ENCODE assay signal across 19 cellular contexts in the genomic region with DNA sequence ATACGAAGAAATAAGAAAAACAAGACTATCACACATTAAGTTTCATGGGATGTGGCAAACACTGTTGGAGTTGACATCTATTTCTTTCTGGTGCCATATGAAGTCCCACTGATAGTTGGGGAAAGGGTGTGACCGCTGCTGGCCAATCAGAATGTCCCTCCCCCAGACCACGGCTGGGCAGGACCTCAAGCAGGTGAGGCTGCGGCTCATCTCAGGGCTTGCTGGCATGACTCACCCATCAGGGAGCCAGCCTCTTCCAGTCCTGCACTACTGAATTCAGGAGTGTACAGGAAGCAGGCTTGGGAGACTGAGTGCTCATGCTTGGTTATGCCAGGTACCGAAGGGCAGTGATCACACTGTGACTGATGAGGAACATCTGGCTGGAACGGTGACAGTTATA. TPM values are rescaled to one million over a fixed set of nuclear protein-coding genes. Genes with fewer than 3 reads are reported as not detected.
DNase-seq lines count a peak whose midpoint lies in the region; ATAC-seq, FAIRE-seq and TF ChIP-seq lines count a peak whose summit lies in the region.
"Had no signal": no experiment of that assay in that cellular context is flagged by ENCODE, and none has a peak within 500 bp of the region (broad histone marks: within the 10 kb centered on the region; RNA-seq: fewer than 3 reads in every experiment).

No MANE protein-coding gene starts in this region.

- H4K91ac ChIP-seq in trophoblast cell (ENCODE audit: low read depth, low read length) = no peak overlapping the region

- no peak overlapping the region for H3K14ac ChIP-seq in trophoblast cell (ENCODE audit: low read length)

- H3K4me3 ChIP-seq in colonic mucosa (no peak overlapping the region), trophoblast cell (ENCODE audit: low read depth, low read length) (no peak overlapping the region), heart left ventricle (no peak overlapping the region)
- H3K4me3 ChIP-seq: esophagus muscularis mucosa, right atrium auricular region, SJCRH30 had no signal

- no peak overlapping the region for H3K23ac ChIP-seq in trophoblast cell (ENCODE audit: low read length)

- H3K4me3 Mint-ChIP-seq in activated T-helper 1 cell treated with anti-CD3 and anti-CD28 coated beads, Interleukin-12 subunit alpha, Interleukin-12 subunit beta, Interleukin-2, Interleukin-4 antibody, amounts not matched to agents 30 ng/mL and 10 ng/mL and 1 ng/mL, durations not matched to agents 14 hours and 24 hours and 36 hours = no peak overlapping the region
- H3K4me3 Mint-ChIP-seq: activated T-helper 17 cell treated with anti-CD3 and anti-CD28 coated beads, Interleukin-2, amount 50 U/mL, for 72 hours; stimulated activated naive B cell treated with anti-CD40 and anti-IgM and Interleukin-4, amounts not matched to agents 10 μg/mL and 1 μg/mL and 100 μg/mL, for 72 hours; type B pancreatic cell had no signal

- peaks cover 19% of the 10 kb centered on the region for H3K4me1 Mint-ChIP-seq in activated T-helper 1 cell treated with anti-CD3 and anti-CD28 coated beads, Interleukin-12 subunit alpha, Interleukin-12 subunit beta, Interleukin-2, Interleukin-4 antibody, amounts not matched to agents 30 ng/mL and 10 ng/mL and 1 ng/mL, durations not matched to agents 14 hours and 24 hours and 36 hours (ENCODE audit: low read depth)
- H3K4me1 Mint-ChIP-seq: activated T-helper 17 cell treated with anti-CD3 and anti-CD28 coated beads, Interleukin-2, amount 50 U/mL, for 72 hours had no signal

- TF ChIP-seq POLR2A in heart left ventricle (IDR thresholded peaks at IDR 0.05) = no peak

- H3K79me1 ChIP-seq in trophoblast cell (ENCODE audit: low read length) = no peaks in the 10 kb centered on the region

- H2BK120ac ChIP-seq in trophoblast cell (ENCODE audit: insufficient read depth, low read length, poor library complexity) = no peak overlapping the region

- H3K9me3 Mint-ChIP-seq in activated T-helper 1 cell treated with anti-CD3 and anti-CD28 coated beads, Interleukin-12 subunit alpha, Interleukin-12 subunit beta, Interleukin-2, Interleukin-4 antibody, amounts not matched to agents 30 ng/mL and 10 ng/mL and 1 ng/mL, durations not matched to agents 14 hours and 24 hours and 36 hours = no peaks in the 10 kb centered on the region
- H3K9me3 Mint-ChIP-seq: activated T-helper 17 cell treated with anti-CD3 and anti-CD28 coated beads, Interleukin-2, amount 50 U/mL, for 72 hours; stimulated activated naive B cell treated with anti-CD40 and anti-IgM and Interleukin-4, amounts not matched to agents 10 μg/mL and 1 μg/mL and 100 μg/mL, for 72 hours; type B pancreatic cell had no signal

- intact Hi-C loops in colonic mucosa (cut with DNase I) = no loop called here
- intact Hi-C loops in activated T-helper 1 cell treated with anti-CD3 and anti-CD28 coated beads, Interleukin-12 subunit alpha, Interleukin-12 subunit beta, Interleukin-2, Interleukin-4 antibody, amounts not matched to agents 30 ng/mL and 10 ng/mL and 1 ng/mL, durations not matched to agents 14 hours and 24 hours and 36 hours (cut with micrococcal nuclease) = no loop called here
- intact Hi-C loops in heart left ventricle (cut with DNase I) = no loop called here

- H3K79me2 ChIP-seq in trophoblast cell (ENCODE audit: control insufficient read depth, insufficient read depth, low read length, poor library complexity) = no peaks in the 10 kb centered on the region

- H2AK5ac ChIP-seq in trophoblast cell (ENCODE audit: low read length) = no peak overlapping the region

- no peak for FAIRE-seq in HTR-8/SVneo (lab: Jason Lieb, UNC)

- no peak overlapping the region for H2BK12ac ChIP-seq in trophoblast cell (ENCODE audit: low read length)

- no peak overlapping the region for H4K12ac ChIP-seq in trophoblast cell (ENCODE audit: low read depth, low read length)

- H3K4ac ChIP-seq in trophoblast cell (ENCODE audit: low read depth, low read length) = no peak overlapping the region

- H3K9ac ChIP-seq in colonic mucosa (ENCODE audit: low read depth in 2 of 2, low read length in 2 of 2) = peak overlapping the region in 1 of 2 donors; percentile 42
- H3K9ac ChIP-seq in trophoblast cell (ENCODE audit: low read length) = peak overlapping the region; percentile 1

- no peak overlapping the region for H3K27ac Mint-ChIP-seq in activated T-helper 1 cell treated with anti-CD3 and anti-CD28 coated beads, Interleukin-12 subunit alpha, Interleukin-12 subunit beta, Interleukin-2, Interleukin-4 antibody, amounts not matched to agents 30 ng/mL and 10 ng/mL and 1 ng/mL, durations not matched to agents 14 hours and 24 hours and 36 hours
- H3K27ac Mint-ChIP-seq: activated T-helper 17 cell treated with anti-CD3 and anti-CD28 coated beads, Interleukin-2, amount 50 U/mL, for 72 hours; stimulated activated naive B cell treated with anti-CD40 and anti-IgM and Interleukin-4, amounts not matched to agents 10 μg/mL and 1 μg/mL and 100 μg/mL, for 72 hours; type B pancreatic cell had no signal

- peaks cover 18% of the 10 kb centered on the region for H3K4me1 ChIP-seq in colonic mucosa
- H3K4me1 ChIP-seq in trophoblast cell (ENCODE audit: control insufficient read depth in 1 of 2, insufficient read depth in 2 of 2, low read length in 2 of 2) = peaks cover 0 to 6% of the 10 kb centered on the region in 2 experiments
- H3K4me1 ChIP-seq in heart left ventricle = peaks cover 0 to 9% (median 0%) of the 10 kb centered on the region in 12 donors
- H3K4me1 ChIP-seq: right atrium auricular region, SJCRH30 had no signal

- no peaks in the 10 kb centered on the region for H3K27me3 Mint-ChIP-seq in activated T-helper 1 cell treated with anti-CD3 and anti-CD28 coated beads, Interleukin-12 subunit alpha, Interleukin-12 subunit beta, Interleukin-2, Interleukin-4 antibody, amounts not matched to agents 30 ng/mL and 10 ng/mL and 1 ng/mL, durations not matched to agents 14 hours and 24 hours and 36 hours (ENCODE audit: insufficient read depth)
- H3K27me3 Mint-ChIP-seq: activated T-helper 17 cell treated with anti-CD3 and anti-CD28 coated beads, Interleukin-2, amount 50 U/mL, for 72 hours; stimulated activated naive B cell treated with anti-CD40 and anti-IgM and Interleukin-4, amounts not matched to agents 10 μg/mL and 1 μg/mL and 100 μg/mL, for 72 hours; type B pancreatic cell had no signal

- no peak overlapping the region for H4K8ac ChIP-seq in trophoblast cell (ENCODE audit: low read depth, low read length)

- TF ChIP-seq CTCF in colonic mucosa (IDR thresholded peaks at IDR 0.05) = no peak
- no peak for TF ChIP-seq CTCF in heart left ventricle (IDR thresholded peaks at IDR 0.05)

- H2AFZ ChIP-seq in trophoblast cell (ENCODE audit: insufficient read depth, low read length, poor library complexity) = no peak overlapping the region

- DNase-seq in Daoy (ENCODE audit: low read depth) (peak; percentile 15), NCI-H226 (peak; percentile 61), colonic mucosa (peak; percentile 68), trophoblast cell (peak; percentile 13 to 42), heart left ventricle (no peak), HTR-8/SVneo (ENCODE audit: insufficient read length, low spot score) (no peak)
- no peak for DNase-seq in activated T-helper 1 cell treated with anti-CD3 and anti-CD28 coated beads, Interleukin-12 subunit alpha, Interleukin-12 subunit beta, Interleukin-2, Interleukin-4 antibody, amounts not matched to agents 30 ng/mL and 10 ng/mL and 1 ng/mL, durations not matched to agents 14 hours and 24 hours and 36 hours (ENCODE audit: low spot score)
- DNase-seq: Caco-2; GDM1; NCI-H187; NCI-H446; SJCRH30; stimulated activated CD4-positive, alpha-beta T cell treated with anti-CD3 and anti-CD28 coated beads, Interleukin-15, amount 100 ng/mL, for 24 hours; stimulated activated naive B cell treated with anti-CD40 and anti-IgM and Interleukin-4, amounts not matched to agents 10 μg/mL and 1 μg/mL and 100 μg/mL, for 72 hours had no signal

- peaks cover 19% of the 10 kb centered on the region for H3K36me3 Mint-ChIP-seq in activated T-helper 1 cell treated with anti-CD3 and anti-CD28 coated beads, Interleukin-12 subunit alpha, Interleukin-12 subunit beta, Interleukin-2, Interleukin-4 antibody, amounts not matched to agents 30 ng/mL and 10 ng/mL and 1 ng/mL, durations not matched to agents 14 hours and 24 hours and 36 hours (ENCODE audit: low read depth)

- H3K36me3 ChIP-seq in colonic mucosa (no peaks in the 10 kb centered on the region), trophoblast cell (ENCODE audit: control insufficient read depth in 1 of 2, insufficient read depth in 2 of 2, low read length in 2 of 2) (peaks cover 0 to 2% of the 10 kb centered on the region in 2 experiments), heart left ventricle (peaks cover 0 to 22% (median 0%) of the 10 kb centered on the region in 9 donors)
- H3K36me3 ChIP-seq: right atrium auricular region had no signal

- no peak overlapping the region for H3K27ac ChIP-seq in colonic mucosa
- no peak overlapping the region for H3K27ac ChIP-seq in trophoblast cell (ENCODE audit: low read depth, low read length)
- H3K27ac ChIP-seq in heart left ventricle = no peak overlapping the region
- H3K27ac ChIP-seq: esophagus muscularis mucosa, right atrium auricular region, SJCRH30 had no signal

- H2BK5ac ChIP-seq in trophoblast cell (ENCODE audit: low read depth, low read length, poor library complexity) = no peak overlapping the region

- ATAC-seq in heart left ventricle = no peak
- ATAC-seq: activated CD4-positive, CD25-positive, alpha-beta regulatory T cell treated with anti-CD3 and anti-CD28 coated beads, Interleukin-2, amount 50 U/mL, for 24 hours; activated T-helper 17 cell treated with anti-CD3 and anti-CD28 coated beads, Interleukin-2, amount 50 U/mL, for 72 hours; stimulated activated naive B cell treated with anti-CD40 and anti-IgM and Interleukin-4, amounts not matched to agents 10 μg/mL and 1 μg/mL and 100 μg/mL, for 72 hours had no signal

- no peaks in the 10 kb centered on the region for H3K27me3 ChIP-seq in colonic mucosa
- no peaks in the 10 kb centered on the region for H3K27me3 ChIP-seq in trophoblast cell (ENCODE audit: insufficient read depth, low read length)
- H3K27me3 ChIP-seq in heart left ventricle = no peaks in the 10 kb centered on the region
- H3K27me3 ChIP-seq: esophagus muscularis mucosa, right atrium auricular region, SJCRH30 had no signal

- no peaks in the 10 kb centered on the region for H3K9me3 ChIP-seq in colonic mucosa
- no peaks in the 10 kb centered on the region for H3K9me3 ChIP-seq in trophoblast cell (ENCODE audit: insufficient read depth, low read depth, low read length)
- no peaks in the 10 kb centered on the region for H3K9me3 ChIP-seq in heart left ventricle
- H3K9me3 ChIP-seq: Caco-2, esophagus muscularis mucosa, right atrium auricular region, SJCRH30 had no signal

- peak overlapping the region; percentile 49 for H3K18ac ChIP-seq in trophoblast cell (ENCODE audit: low read length)

- WGBS in trophoblast cell (ENCODE audit: extremely low coverage, insufficient coverage, insufficient read length) = no CpG with 5 or more reads among the region's 6 CpGs
- 87 to 98% (median 95%) methylated on average over 5 to 6 of the region's 6 CpGs for WGBS in heart left ventricle, 4 donors

- H3K4me2 ChIP-seq in trophoblast cell (ENCODE audit: low read length) = no peak overlapping the region

RNA-seq across cellular contexts. Expression of a gene that starts 18.9 kb away (rescaled TPM):
- 12.1 and 17.0 TPM in 2 replicates for total RNA-seq in Daoy (2014; rRNA removed; shearing (Covaris generic))
- 100 to 1,000 TPM in 1 of 2 donors, 10 to 100 TPM in 1; 99.9 to 113 TPM for total RNA-seq in colonic mucosa
- 45.1 and 45.2 TPM in 2 replicates for polyA plus RNA-seq in trophoblast cell (2013)
- 55.9 and 58.1 TPM in 2 replicates for total RNA-seq in activated T-helper 1 cell treated with anti-CD3 and anti-CD28 coated beads, Interleukin-12 subunit alpha, Interleukin-12 subunit beta, Interleukin-2, Interleukin-4 antibody, amounts not matched to agents 30 ng/mL and 10 ng/mL and 1 ng/mL, durations not matched to agents 14 hours and 24 hours and 36 hours
- total RNA-seq in heart left ventricle = 10 to 100 TPM; 15.8 to 35.9 (median 29.6) TPM
- polyA plus RNA-seq in heart left ventricle = 10 to 100 TPM; 13.1 to 33.2 TPM

Comparison
In these comparisons a context has a peak if more than half of its experiments do, and no peak if none do; other contexts are left out.
1. DNase-seq: peak in Daoy (single experiment), NCI-H226 (single experiment), colonic mucosa (single experiment) and trophoblast cell (2 of 2); none in activated T-helper 1 cell treated with anti-CD3 and anti-CD28 coated beads, Interleukin-12 subunit alpha, Interleukin-12 subunit beta, Interleukin-2, Interleukin-4 antibody, amounts not matched to agents 30 ng/mL and 10 ng/mL and 1 ng/mL, durations not matched to agents 14 hours and 24 hours and 36 hours (single experiment), heart left ventricle (0 of 5) and HTR-8/SVneo (single experiment).